In the genomic region with DNA sequence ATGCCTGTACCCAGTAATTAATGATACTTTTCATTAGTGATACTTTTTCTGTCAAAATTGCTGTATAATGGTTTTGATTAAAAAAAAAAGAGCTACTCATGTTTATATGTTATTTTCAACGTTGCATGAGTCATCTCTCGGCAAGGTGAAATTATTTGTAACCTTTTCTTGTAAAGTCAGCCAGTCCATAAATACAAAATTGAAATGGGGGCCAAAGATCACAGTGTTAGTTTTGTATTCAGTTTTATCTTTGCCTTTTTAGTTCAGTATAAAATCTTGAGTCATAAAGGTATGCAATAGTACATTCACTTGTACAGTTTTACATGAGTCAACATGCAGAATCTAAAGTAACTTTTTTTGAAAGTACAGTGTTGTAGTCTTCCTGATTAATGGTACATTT, we compare ENCODE assay signal across 1 cellular context.
TF ChIP-seq lines count a peak whose summit lies in the region.

No MANE protein-coding gene starts in this region.

TF ChIP-seq in HepG2, 621 proteins besides CTCF, POLR2A, EP300 and RAD21 (continued from another document):
- TF ChIP-seq PAX8 (CRISPR knock-in tag; IDR thresholded peaks at IDR 0.05; ENCODE audit: borderline replicate concordance) (no peak), EEA1 (CRISPR knock-in tag; IDR thresholded peaks at IDR 0.05; ENCODE audit: borderline replicate concordance) (no peak), ZNF101 (CRISPR knock-in tag; IDR thresholded peaks at IDR 0.05; ENCODE audit: borderline replicate concordance, low read depth) (no peak), HOXA3 (CRISPR knock-in tag; IDR thresholded peaks at IDR 0.05) (no peak), NKX3-1 (CRISPR knock-in tag; IDR thresholded peaks at IDR 0.05) (no peak), CBX5 (CRISPR knock-in tag; IDR thresholded peaks at IDR 0.05; ENCODE audit: borderline replicate concordance) (no peak)
TF ChIP-seq in HepG2: peak in this region for 1.
